Comparison of ENCODE assay signal across 2 cellular contexts in genomic region chr18:22183647-22184161, GRCh38.
TF ChIP-seq lines count a peak whose summit lies in the region.

No MANE protein-coding gene starts in this region.

TF ChIP-seq in IMR-90, 13 proteins besides CTCF, POLR2A, EP300 and RAD21:
- TF ChIP-seq CHD1 (IDR thresholded peaks at IDR 0.05; ENCODE audit: low read depth, low read length), result no peak
- TF ChIP-seq RCOR1 (IDR thresholded peaks at IDR 0.05; ENCODE audit: insufficient replicate concordance, low read length), result no peak
- no peak for TF ChIP-seq MXI1 (IDR thresholded peaks at IDR 0.05; ENCODE audit: borderline replicate concordance, low read depth, low read length)
- no peak for TF ChIP-seq CEBPB (IDR thresholded peaks at IDR 0.05; ENCODE audit: low read depth, low read length)
- no peak for TF ChIP-seq BHLHE40 (IDR thresholded peaks at IDR 0.05; ENCODE audit: low read depth, low read length)
- no peak for TF ChIP-seq NFE2L2 (IDR thresholded peaks at IDR 0.05; ENCODE audit: low read depth, low read length)
- no peak for TF ChIP-seq ELK1 (IDR thresholded peaks at IDR 0.05; ENCODE audit: borderline replicate concordance, low read depth, low read length)
- no peak for TF ChIP-seq USF2 (IDR thresholded peaks at IDR 0.05; ENCODE audit: low read depth, low read length)
- no peak for TF ChIP-seq MAZ (IDR thresholded peaks at IDR 0.05; ENCODE audit: borderline replicate concordance, low read depth, low read length)
- TF ChIP-seq RFX5 (IDR thresholded peaks at IDR 0.05; ENCODE audit: low read depth, low read length), result no peak
- TF ChIP-seq FOS (IDR thresholded peaks at IDR 0.05; ENCODE audit: low read depth, low read length), result no peak
- TF ChIP-seq SMC3 (IDR thresholded peaks at IDR 0.05; ENCODE audit: low read depth, low read length), result no peak
- TF ChIP-seq MAFK (IDR thresholded peaks at IDR 0.05; ENCODE audit: low read depth, low read length), result no peak
TF ChIP-seq in IMR-90: peak in this region for 0.

TF ChIP-seq in K562, 482 proteins besides CTCF, POLR2A, EP300 and RAD21:
- TF ChIP-seq HSF4 (CRISPR knock-in tag; IDR thresholded peaks at IDR 0.05; ENCODE audit: borderline replicate concordance), result no peak
- TF ChIP-seq EP400 (IDR thresholded peaks at IDR 0.05), result no peak
- no peak for TF ChIP-seq MBD1 (CRISPR knock-in tag; IDR thresholded peaks at IDR 0.05)
- TF ChIP-seq ZNF384 (IDR thresholded peaks at IDR 0.05; ENCODE audit: low read depth, low read length), result no peak
- no peak for TF ChIP-seq WHSC1 (IDR thresholded peaks at IDR 0.05; ENCODE audit: low read length)
- TF ChIP-seq FOSL1 (tag; conservative IDR thresholded peaks at IDR 0.05), result no peak
- TF ChIP-seq MAFK (IDR thresholded peaks at IDR 0.05; ENCODE audit: low read length), result no peak
- no peak for TF ChIP-seq IRF9 (tag; IDR thresholded peaks at IDR 0.05)
